Comparison of ENCODE assay signal across 16 cellular contexts in the genomic region with DNA sequence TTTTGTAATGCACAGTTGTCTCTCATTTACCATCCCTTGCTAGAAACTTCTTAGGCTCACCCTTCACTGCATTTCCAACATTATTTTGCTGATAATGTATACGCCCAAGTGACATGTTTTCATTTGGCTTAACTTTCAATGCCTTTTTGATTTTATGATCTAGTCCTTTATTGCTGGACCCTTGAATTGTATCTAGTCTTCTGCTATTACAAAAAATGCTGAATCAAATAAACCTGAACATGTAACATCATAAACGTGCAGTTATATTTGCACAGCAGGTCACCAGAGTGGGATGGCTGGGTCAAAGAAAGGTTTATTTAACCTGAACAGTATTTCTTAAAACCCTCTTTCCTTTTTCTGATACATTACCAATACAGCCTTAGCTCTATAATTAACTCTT.
"Had no signal": no experiment of that assay in that cellular context is flagged by ENCODE, and none has a peak within 500 bp of the region (broad histone marks: within the 10 kb centered on the region; RNA-seq: fewer than 3 reads in every experiment).

No MANE protein-coding gene starts in this region.

- H3K4me1 Mint-ChIP-seq: neural crest cell had no signal

- H3K27me3 Mint-ChIP-seq: dendritic cell treated with granulocyte-macrophage colony-stimulating factor and Interleukin-4, amounts not matched to agents 40 ng/mL and 50 ng/mL, for 4 days; naive thymus-derived CD8-positive, alpha-beta T cell; type B pancreatic cell had no signal

- H3K4me3 Mint-ChIP-seq: dendritic cell treated with granulocyte-macrophage colony-stimulating factor and Interleukin-4, amounts not matched to agents 40 ng/mL and 50 ng/mL, for 4 days; naive thymus-derived CD8-positive, alpha-beta T cell; neural crest cell; type B pancreatic cell had no signal

- DNase-seq: foreskin keratinocyte; heart left ventricle; hypothalamus; kidney glomerular epithelial cell; mammary epithelial cell; naive thymus-derived CD8-positive, alpha-beta T cell; posterior cingulate gyrus; sigmoid colon; stimulated activated naive CD8-positive, alpha-beta T cell treated with anti-CD3 and anti-CD28 coated beads, Interleukin-15, Interleukin-2, amounts not matched to agents 100 U/mL and 50 U/mL, for 24 hours; thyroid gland had no signal

- H3K27ac Mint-ChIP-seq: dendritic cell treated with granulocyte-macrophage colony-stimulating factor and Interleukin-4, amounts not matched to agents 40 ng/mL and 50 ng/mL, for 4 days; type B pancreatic cell had no signal

- H3K4me1 ChIP-seq: foreskin keratinocyte, suprapubic skin had no signal

- H3K9me3 ChIP-seq: sigmoid colon, thyroid gland had no signal

- H3K36me3 ChIP-seq: sigmoid colon, thyroid gland had no signal

- H3K4me3 ChIP-seq: heart left ventricle, right atrium auricular region, sigmoid colon, skin epidermis, suprapubic skin, thyroid gland had no signal

- H3K27me3 ChIP-seq: foreskin keratinocyte, heart left ventricle, right atrium auricular region, sigmoid colon, suprapubic skin, thyroid gland had no signal

- H3K27ac ChIP-seq: heart left ventricle, right atrium auricular region, skin epidermis, suprapubic skin, thyroid gland had no signal
